8 cellular contexts compared by ENCODE assay signal in the genomic region with DNA sequence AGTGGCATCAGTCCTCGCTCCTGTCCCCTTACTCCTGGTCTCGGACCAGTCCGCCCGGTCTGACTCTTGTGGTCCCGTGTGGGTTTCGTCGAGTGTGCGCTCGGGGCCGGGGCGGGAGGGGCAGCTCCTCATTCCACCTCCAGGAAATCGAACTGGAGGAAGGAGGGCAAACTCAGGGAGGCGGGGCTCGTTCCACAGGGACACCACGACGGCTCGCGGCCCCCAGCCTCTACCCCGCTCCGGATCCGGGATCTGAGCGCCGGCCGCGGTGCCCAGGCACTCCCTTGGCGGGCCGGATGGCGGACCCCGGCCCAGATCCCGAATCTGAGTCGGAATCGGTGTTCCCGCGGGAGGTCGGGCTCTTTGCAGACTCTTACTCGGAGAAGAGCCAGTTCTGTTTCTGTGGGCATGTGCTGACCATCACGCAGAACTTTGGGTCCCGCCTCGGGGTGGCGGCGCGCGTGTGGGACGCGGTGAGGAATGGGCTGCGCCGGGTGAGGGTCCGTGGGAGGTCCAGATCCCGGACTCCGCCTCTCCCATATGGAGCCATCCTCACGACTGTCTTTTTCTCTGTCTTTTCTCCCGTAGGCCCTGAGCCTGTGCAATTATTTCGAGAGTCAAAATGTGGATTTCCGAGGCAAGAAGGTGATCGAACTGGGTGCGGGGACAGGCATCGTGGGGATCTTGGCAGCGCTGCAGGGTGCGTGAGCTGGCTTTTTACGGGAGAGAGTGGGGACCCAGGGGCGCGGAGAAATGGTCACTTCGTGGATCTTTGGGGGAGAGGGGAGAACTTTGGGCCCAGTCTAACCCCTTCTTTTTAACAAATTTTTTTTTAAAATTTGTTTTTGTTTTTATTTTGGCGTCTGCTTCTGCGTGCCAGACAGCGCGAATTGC. TPM values are rescaled to one million over a fixed set of nuclear protein-coding genes. Genes with fewer than 3 reads are reported as not detected.
A peak's percentile ranks its signal among the peaks of the same experiment; 100 is the strongest.
DNase-seq lines count a peak whose midpoint lies in the region; ATAC-seq and TF ChIP-seq lines count a peak whose summit lies in the region.

A gene (plus strand): TSS at position 186 of the 894 bp plus-strand sequence. CDS start 111 bp downstream, at position 297.

- H3K4me1 ChIP-seq in RWPE2 (ENCODE audit: insufficient read depth, poor library complexity, severe bottlenecking) = no peaks in the 10 kb centered on the region

- H3K4me3 ChIP-seq in RWPE2 (ENCODE audit: severe bottlenecking) = peak within 1 kb of the TSS; percentile 51

- peak; percentile 75 for DNase-seq in AG20443 (ENCODE audit: low spot score)
- peak; percentile 72 for DNase-seq in RWPE2 (ENCODE audit: low spot score)
- DNase-seq in cerebellum (ENCODE audit: low spot score) = peak; percentile 66
- DNase-seq in kidney glomerular epithelial cell (lab: John Stamatoyannopoulos, UW) = peak; percentile 42
- peak; percentile 49 for DNase-seq in stimulated activated CD4-positive, alpha-beta T cell treated with anti-CD3 and anti-CD28 coated beads, Interleukin-4, amount 100 ng/mL, for 24 hours
- DNase-seq in RPMI8226 = no peak

- peaks cover 32% of the 10 kb centered on the region for H3K36me3 ChIP-seq in RWPE2 (ENCODE audit: low read depth)

- peak; percentile 27 for ATAC-seq in GM18868 (IDR thresholded peaks at IDR 0.05; ENCODE audit: unreplicated experiment)
- ATAC-seq in HG03432 (IDR thresholded peaks at IDR 0.05; ENCODE audit: unreplicated experiment) = peak; percentile 36
- peak; percentile 57 for ATAC-seq in RWPE2 (ENCODE audit: low read depth)

- H3K27me3 ChIP-seq in RWPE2 (ENCODE audit: insufficient read depth, poor library complexity, severe bottlenecking) = no peaks in the 10 kb centered on the region

- no peaks in the 10 kb centered on the region for H3K9me3 ChIP-seq in RWPE2 (ENCODE audit: severe bottlenecking)

- TF ChIP-seq CTCF in RWPE2 (IDR thresholded peaks at IDR 0.05; ENCODE audit: poor library complexity, severe bottlenecking) = no peak

- peak within 1 kb of the TSS; percentile 81 for H3K27ac ChIP-seq in RWPE2 (ENCODE audit: poor library complexity, severe bottlenecking)

RNA-seq across cellular contexts. Expression of the gene that starts here (rescaled TPM):
- 3.7 TPM for total RNA-seq in cerebellum
